ENCODE assay signal across 1 cellular context in the genomic region with DNA sequence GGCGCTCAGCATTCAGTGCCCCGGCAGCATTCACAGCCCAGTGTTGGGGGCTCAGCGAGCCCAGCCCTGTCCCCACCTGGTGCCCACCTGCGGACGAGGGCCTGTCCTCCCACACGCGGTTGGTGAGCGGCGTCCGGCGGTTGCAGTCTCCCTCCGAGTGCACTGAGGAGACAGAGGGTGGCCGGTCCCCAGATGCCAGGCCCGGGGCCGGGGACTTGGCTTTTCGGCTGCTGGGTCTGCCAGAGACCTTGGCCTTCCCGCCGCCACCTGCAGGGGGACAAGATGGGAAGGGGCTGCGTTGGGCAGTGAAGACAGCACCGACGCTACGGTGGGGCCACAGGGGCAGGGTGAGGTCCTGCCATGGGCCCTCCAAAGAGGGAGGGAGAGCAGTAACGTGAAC.
TF ChIP-seq lines count a peak whose summit lies in the region.

No MANE protein-coding gene starts in this region.

TF ChIP-seq in GM23338, 12 proteins besides CTCF, POLR2A, EP300 and RAD21 (continued from another document):
- TF ChIP-seq, protein P1, sequence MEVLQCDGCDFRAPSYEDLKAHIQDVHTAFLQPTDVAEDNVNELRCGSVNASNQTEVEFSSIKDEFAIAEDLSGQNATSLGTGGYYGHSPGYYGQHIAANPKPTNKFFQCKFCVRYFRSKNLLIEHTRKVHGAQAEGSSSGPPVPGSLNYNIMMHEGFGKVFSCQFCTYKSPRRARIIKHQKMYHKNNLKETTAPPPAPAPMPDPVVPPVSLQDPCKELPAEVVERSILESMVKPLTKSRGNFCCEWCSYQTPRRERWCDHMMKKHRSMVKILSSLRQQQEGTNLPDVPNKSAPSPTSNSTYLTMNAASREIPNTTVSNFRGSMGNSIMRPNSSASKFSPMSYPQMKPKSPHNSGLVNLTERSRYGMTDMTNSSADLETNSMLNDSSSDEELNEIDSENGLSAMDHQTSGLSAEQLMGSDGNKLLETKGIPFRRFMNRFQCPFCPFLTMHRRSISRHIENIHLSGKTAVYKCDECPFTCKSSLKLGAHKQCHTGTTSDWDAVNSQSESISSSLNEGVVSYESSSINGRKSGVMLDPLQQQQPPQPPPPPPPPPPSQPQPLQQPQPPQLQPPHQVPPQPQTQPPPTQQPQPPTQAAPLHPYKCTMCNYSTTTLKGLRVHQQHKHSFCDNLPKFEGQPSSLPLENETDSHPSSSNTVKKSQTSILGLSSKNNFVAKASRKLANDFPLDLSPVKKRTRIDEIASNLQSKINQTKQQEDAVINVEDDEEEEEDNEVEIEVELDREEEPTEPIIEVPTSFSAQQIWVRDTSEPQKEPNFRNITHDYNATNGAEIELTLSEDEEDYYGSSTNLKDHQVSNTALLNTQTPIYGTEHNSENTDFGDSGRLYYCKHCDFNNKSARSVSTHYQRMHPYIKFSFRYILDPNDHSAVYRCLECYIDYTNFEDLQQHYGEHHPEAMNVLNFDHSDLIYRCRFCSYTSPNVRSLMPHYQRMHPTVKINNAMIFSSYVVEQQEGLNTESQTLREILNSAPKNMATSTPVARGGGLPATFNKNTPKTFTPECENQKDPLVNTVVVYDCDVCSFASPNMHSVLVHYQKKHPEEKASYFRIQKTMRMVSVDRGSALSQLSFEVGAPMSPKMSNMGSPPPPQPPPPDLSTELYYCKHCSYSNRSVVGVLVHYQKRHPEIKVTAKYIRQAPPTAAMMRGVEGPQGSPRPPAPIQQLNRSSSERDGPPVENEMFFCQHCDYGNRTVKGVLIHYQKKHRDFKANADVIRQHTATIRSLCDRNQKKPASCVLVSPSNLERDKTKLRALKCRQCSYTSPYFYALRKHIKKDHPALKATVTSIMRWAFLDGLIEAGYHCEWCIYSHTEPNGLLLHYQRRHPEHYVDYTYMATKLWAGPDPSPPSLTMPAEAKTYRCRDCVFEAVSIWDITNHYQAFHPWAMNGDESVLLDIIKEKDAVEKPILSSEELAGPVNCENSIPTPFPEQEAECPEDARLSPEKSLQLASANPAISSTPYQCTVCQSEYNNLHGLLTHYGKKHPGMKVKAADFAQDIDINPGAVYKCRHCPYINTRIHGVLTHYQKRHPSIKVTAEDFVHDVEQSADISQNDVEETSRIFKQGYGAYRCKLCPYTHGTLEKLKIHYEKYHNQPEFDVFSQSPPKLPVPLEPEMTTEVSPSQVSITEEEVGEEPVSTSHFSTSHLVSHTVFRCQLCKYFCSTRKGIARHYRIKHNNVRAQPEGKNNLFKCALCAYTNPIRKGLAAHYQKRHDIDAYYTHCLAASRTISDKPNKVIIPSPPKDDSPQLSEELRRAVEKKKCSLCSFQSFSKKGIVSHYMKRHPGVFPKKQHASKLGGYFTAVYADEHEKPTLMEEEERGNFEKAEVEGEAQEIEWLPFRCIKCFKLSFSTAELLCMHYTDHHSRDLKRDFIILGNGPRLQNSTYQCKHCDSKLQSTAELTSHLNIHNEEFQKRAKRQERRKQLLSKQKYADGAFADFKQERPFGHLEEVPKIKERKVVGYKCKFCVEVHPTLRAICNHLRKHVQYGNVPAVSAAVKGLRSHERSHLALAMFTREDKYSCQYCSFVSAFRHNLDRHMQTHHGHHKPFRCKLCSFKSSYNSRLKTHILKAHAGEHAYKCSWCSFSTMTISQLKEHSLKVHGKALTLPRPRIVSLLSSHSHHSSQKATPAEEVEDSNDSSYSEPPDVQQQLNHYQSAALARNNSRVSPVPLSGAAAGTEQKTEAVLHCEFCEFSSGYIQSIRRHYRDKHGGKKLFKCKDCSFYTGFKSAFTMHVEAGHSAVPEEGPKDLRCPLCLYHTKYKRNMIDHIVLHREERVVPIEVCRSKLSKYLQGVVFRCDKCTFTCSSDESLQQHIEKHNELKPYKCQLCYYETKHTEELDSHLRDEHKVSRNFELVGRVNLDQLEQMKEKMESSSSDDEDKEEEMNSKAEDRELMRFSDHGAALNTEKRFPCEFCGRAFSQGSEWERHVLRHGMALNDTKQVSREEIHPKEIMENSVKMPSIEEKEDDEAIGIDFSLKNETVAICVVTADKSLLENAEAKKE (CRISPR knock-in tag; IDR thresholded peaks at IDR 0.05) = no peak
